1 cellular context compared by ENCODE assay signal in the genomic region with DNA sequence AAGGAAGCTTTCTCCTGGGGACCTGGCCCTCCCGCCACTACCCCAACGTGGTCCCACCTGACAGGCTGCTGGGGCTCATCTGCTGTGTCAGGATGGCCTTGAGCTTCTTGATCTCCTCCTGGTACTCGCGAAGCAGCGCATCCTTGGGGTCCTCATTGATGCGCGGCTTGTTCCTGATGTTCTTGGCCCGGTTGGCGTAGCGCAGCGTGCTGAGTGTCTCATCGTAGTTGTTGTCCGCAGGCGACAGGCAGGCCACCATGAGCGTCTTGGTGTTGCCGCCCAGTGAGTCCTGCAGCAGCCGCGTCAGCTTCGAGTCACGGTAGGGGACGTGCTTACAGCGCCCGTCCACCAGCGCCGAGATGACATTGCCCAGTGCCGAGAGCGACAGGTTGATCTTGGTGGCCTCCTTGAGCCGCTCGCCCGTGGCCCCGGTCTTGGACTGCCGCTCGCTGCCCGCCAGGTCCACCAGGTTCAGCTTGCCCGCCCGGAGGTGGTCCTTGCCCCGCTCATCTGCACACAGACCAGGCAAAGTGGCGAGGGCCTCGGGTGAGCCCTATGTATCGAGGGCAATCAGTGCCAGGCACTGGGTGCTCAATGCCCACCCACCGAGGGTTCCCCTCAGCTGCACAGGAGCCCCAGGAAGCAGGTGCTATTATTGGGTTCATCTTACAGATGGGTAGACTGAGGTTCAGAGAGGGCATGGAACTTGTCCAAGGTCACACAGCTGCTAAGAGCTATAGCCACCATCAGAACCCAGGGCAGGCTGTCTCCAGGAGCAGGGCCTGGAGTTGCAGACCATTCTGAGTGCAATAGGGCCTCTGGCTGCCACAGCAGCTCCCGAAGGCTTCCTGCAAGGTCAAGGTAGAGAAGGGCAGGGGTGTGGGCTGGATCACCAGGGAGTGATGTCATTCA.
TF ChIP-seq lines count a peak whose summit lies in the region.

No MANE protein-coding gene starts in this region.

TF ChIP-seq in IMR-90, 13 proteins besides CTCF, POLR2A, EP300 and RAD21:
- TF ChIP-seq CHD1 (IDR thresholded peaks at IDR 0.05; ENCODE audit: low read depth, low read length) (no peak), FOS (IDR thresholded peaks at IDR 0.05; ENCODE audit: low read depth, low read length) (no peak), NFE2L2 (IDR thresholded peaks at IDR 0.05; ENCODE audit: low read depth, low read length) (no peak), BHLHE40 (IDR thresholded peaks at IDR 0.05; ENCODE audit: low read depth, low read length) (no peak), MAZ (IDR thresholded peaks at IDR 0.05; ENCODE audit: borderline replicate concordance, low read depth, low read length) (no peak), CEBPB (IDR thresholded peaks at IDR 0.05; ENCODE audit: low read depth, low read length) (no peak), RCOR1 (IDR thresholded peaks at IDR 0.05; ENCODE audit: insufficient replicate concordance, low read length) (no peak)
- TF ChIP-seq, protein P1, sequence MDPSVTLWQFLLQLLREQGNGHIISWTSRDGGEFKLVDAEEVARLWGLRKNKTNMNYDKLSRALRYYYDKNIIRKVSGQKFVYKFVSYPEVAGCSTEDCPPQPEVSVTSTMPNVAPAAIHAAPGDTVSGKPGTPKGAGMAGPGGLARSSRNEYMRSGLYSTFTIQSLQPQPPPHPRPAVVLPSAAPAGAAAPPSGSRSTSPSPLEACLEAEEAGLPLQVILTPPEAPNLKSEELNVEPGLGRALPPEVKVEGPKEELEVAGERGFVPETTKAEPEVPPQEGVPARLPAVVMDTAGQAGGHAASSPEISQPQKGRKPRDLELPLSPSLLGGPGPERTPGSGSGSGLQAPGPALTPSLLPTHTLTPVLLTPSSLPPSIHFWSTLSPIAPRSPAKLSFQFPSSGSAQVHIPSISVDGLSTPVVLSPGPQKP (IDR thresholded peaks at IDR 0.05; ENCODE audit: borderline replicate concordance, low read depth, low read length): no peak
TF ChIP-seq in IMR-90: peak in this region for 0.
